In the genomic region with DNA sequence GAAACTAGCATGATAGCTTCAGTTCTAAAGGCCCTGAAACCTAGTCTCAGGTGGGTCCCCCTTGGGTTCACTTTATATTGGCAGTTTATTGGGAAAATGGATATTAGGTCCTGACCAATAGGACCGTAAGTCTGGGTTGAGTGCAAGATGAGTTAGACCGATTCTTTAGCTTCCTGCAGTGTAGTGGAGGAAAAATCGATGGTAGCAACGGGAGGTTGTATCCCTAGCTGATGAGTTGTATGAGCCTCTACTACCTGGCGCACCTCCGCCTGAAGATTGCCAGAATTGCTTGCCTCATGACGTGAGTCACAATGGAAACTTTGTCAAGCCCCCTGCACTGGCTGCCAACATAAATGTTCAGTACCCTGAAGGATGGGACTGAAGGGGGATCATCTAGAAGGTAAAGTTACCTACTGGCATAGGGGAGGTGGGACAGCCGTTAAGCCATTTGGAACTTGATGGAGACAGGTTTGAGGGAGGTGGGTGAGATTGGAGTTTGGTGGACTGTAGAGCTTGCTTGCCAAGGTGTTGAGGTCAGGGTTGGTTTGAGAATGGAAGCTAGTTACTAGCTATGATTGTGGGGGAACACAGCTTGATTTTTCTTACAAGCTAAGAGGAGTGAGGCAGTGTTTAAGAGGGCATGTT, we compare ENCODE assay signal across 1 cellular context.
TF ChIP-seq lines count a peak whose summit lies in the region.

No MANE protein-coding gene starts in this region.

TF ChIP-seq in HepG2, 621 proteins besides CTCF, POLR2A, EP300 and RAD21 (continued from another document and continues in another):
- no peak for TF ChIP-seq ZNF121 (CRISPR knock-in tag; IDR thresholded peaks at IDR 0.05)
- no peak for TF ChIP-seq ZKSCAN1 (IDR thresholded peaks at IDR 0.05; ENCODE audit: low read length)
- no peak for TF ChIP-seq ZNF263 (CRISPR knock-in tag; IDR thresholded peaks at IDR 0.05)
- no peak for TF ChIP-seq ZNF713 (CRISPR knock-in tag; IDR thresholded peaks at IDR 0.05)
- no peak for TF ChIP-seq NPAS2 (CRISPR knock-in tag; IDR thresholded peaks at IDR 0.05; ENCODE audit: borderline replicate concordance)
- TF ChIP-seq MAFG (CRISPR knock-in tag; IDR thresholded peaks at IDR 0.05): no peak
- TF ChIP-seq, protein P1, sequence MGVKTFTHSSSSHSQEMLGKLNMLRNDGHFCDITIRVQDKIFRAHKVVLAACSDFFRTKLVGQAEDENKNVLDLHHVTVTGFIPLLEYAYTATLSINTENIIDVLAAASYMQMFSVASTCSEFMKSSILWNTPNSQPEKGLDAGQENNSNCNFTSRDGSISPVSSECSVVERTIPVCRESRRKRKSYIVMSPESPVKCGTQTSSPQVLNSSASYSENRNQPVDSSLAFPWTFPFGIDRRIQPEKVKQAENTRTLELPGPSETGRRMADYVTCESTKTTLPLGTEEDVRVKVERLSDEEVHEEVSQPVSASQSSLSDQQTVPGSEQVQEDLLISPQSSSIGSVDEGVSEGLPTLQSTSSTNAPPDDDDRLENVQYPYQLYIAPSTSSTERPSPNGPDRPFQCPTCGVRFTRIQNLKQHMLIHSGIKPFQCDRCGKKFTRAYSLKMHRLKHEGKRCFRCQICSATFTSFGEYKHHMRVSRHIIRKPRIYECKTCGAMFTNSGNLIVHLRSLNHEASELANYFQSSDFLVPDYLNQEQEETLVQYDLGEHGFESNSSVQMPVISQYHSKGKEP (CRISPR knock-in tag; IDR thresholded peaks at IDR 0.05): no peak
- no peak for TF ChIP-seq TARDBP (CRISPR knock-in tag; IDR thresholded peaks at IDR 0.05)
- no peak for TF ChIP-seq HNRNPK (IDR thresholded peaks at IDR 0.05; ENCODE audit: low read depth, low read length, poor library complexity, severe bottlenecking)
- TF ChIP-seq, protein P2, sequence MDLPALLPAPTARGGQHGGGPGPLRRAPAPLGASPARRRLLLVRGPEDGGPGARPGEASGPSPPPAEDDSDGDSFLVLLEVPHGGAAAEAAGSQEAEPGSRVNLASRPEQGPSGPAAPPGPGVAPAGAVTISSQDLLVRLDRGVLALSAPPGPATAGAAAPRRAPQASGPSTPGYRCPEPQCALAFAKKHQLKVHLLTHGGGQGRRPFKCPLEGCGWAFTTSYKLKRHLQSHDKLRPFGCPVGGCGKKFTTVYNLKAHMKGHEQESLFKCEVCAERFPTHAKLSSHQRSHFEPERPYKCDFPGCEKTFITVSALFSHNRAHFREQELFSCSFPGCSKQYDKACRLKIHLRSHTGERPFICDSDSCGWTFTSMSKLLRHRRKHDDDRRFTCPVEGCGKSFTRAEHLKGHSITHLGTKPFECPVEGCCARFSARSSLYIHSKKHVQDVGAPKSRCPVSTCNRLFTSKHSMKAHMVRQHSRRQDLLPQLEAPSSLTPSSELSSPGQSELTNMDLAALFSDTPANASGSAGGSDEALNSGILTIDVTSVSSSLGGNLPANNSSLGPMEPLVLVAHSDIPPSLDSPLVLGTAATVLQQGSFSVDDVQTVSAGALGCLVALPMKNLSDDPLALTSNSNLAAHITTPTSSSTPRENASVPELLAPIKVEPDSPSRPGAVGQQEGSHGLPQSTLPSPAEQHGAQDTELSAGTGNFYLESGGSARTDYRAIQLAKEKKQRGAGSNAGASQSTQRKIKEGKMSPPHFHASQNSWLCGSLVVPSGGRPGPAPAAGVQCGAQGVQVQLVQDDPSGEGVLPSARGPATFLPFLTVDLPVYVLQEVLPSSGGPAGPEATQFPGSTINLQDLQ (CRISPR knock-in tag; IDR thresholded peaks at IDR 0.05): no peak
- TF ChIP-seq HMGA1 (CRISPR knock-in tag; conservative IDR thresholded peaks at IDR 0.05): no peak
- TF ChIP-seq CEBPG (CRISPR knock-in tag; IDR thresholded peaks at IDR 0.05): no peak
- no peak for TF ChIP-seq CBX5 (CRISPR knock-in tag; IDR thresholded peaks at IDR 0.05; ENCODE audit: borderline replicate concordance)
- TF ChIP-seq, protein P3, sequence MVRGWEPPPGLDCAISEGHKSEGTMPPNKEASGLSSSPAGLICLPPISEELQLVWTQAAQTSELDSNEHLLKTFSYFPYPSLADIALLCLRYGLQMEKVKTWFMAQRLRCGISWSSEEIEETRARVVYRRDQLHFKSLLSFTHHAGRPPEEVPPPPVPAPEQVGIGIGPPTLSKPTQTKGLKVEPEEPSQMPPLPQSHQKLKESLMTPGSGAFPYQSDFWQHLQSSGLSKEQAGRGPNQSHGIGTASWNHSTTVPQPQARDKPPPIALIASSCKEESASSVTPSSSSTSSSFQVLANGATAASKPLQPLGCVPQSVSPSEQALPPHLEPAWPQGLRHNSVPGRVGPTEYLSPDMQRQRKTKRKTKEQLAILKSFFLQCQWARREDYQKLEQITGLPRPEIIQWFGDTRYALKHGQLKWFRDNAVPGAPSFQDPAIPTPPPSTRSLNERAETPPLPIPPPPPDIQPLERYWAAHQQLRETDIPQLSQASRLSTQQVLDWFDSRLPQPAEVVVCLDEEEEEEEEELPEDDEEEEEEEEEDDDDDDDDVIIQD (CRISPR knock-in tag; IDR thresholded peaks at IDR 0.05; ENCODE audit: low read depth): no peak
- TF ChIP-seq HDAC1 (CRISPR knock-in tag; IDR thresholded peaks at IDR 0.05): no peak
- TF ChIP-seq GFI1 (CRISPR knock-in tag; IDR thresholded peaks at IDR 0.05; ENCODE audit: borderline replicate concordance): no peak
- TF ChIP-seq, protein P4, sequence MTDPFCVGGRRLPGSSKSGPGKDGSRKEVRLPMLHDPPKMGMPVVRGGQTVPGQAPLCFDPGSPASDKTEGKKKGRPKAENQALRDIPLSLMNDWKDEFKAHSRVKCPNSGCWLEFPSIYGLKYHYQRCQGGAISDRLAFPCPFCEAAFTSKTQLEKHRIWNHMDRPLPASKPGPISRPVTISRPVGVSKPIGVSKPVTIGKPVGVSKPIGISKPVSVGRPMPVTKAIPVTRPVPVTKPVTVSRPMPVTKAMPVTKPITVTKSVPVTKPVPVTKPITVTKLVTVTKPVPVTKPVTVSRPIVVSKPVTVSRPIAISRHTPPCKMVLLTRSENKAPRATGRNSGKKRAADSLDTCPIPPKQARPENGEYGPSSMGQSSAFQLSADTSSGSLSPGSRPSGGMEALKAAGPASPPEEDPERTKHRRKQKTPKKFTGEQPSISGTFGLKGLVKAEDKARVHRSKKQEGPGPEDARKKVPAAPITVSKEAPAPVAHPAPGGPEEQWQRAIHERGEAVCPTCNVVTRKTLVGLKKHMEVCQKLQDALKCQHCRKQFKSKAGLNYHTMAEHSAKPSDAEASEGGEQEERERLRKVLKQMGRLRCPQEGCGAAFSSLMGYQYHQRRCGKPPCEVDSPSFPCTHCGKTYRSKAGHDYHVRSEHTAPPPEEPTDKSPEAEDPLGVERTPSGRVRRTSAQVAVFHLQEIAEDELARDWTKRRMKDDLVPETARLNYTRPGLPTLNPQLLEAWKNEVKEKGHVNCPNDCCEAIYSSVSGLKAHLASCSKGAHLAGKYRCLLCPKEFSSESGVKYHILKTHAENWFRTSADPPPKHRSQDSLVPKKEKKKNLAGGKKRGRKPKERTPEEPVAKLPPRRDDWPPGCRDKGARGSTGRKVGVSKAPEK (CRISPR knock-in tag; IDR thresholded peaks at IDR 0.05; ENCODE audit: borderline replicate concordance): 0 out of 2 replicates have a peak, but pooled peaks have one; percentile 28
- no peak for TF ChIP-seq SAP130 (CRISPR knock-in tag; IDR thresholded peaks at IDR 0.05; ENCODE audit: low read depth)
- peak in 1 of 2 experiments; percentile 19; a peak in 1 of 4 replicates for TF ChIP-seq KLF16 (CRISPR knock-in tag; IDR thresholded peaks at IDR 0.05)
- no peak for TF ChIP-seq CBX1 (IDR thresholded peaks at IDR 0.05; ENCODE audit: low read depth)
- TF ChIP-seq, protein P5, sequence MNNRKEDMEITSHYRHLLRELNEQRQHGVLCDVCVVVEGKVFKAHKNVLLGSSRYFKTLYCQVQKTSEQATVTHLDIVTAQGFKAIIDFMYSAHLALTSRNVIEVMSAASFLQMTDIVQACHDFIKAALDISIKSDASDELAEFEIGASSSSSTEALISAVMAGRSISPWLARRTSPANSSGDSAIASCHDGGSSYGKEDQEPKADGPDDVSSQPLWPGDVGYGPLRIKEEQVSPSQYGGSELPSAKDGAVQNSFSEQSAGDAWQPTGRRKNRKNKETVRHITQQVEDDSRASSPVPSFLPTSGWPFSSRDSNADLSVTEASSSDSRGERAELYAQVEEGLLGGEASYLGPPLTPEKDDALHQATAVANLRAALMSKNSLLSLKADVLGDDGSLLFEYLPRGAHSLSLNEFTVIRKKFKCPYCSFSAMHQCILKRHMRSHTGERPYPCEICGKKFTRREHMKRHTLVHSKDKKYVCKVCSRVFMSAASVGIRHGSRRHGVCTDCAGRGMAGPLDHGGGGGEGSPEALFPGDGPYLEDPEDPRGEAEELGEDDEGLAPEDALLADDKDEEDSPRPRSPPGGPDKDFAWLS (CRISPR knock-in tag; IDR thresholded peaks at IDR 0.05; ENCODE audit: borderline replicate concordance): no peak
- TF ChIP-seq ATF1 (CRISPR knock-in tag; IDR thresholded peaks at IDR 0.05): no peak
- no peak for TF ChIP-seq SETDB1 (CRISPR knock-in tag; IDR thresholded peaks at IDR 0.05; ENCODE audit: borderline replicate concordance)
- TF ChIP-seq NKX3-1 (CRISPR knock-in tag; IDR thresholded peaks at IDR 0.05): peak; percentile 79; the same call in 1 of the 2 replicates
- no peak for TF ChIP-seq CREM (IDR thresholded peaks at IDR 0.05)
- TF ChIP-seq CREM (CRISPR knock-in tag; IDR thresholded peaks at IDR 0.05): no peak
- TF ChIP-seq HNRNPH1 (optimal IDR thresholded peaks at IDR 0.05; ENCODE audit: low read depth, low read length): no peak
- no peak for TF ChIP-seq ZNF530 (CRISPR knock-in tag; IDR thresholded peaks at IDR 0.05; ENCODE audit: low read depth)
- no peak for TF ChIP-seq ZBTB7A (CRISPR knock-in tag; IDR thresholded peaks at IDR 0.05)
- TF ChIP-seq NBN (conservative IDR thresholded peaks at IDR 0.05): no peak
- TF ChIP-seq, protein P6, sequence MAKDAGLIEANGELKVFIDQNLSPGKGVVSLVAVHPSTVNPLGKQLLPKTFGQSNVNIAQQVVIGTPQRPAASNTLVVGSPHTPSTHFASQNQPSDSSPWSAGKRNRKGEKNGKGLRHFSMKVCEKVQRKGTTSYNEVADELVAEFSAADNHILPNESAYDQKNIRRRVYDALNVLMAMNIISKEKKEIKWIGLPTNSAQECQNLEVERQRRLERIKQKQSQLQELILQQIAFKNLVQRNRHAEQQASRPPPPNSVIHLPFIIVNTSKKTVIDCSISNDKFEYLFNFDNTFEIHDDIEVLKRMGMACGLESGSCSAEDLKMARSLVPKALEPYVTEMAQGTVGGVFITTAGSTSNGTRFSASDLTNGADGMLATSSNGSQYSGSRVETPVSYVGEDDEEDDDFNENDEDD (CRISPR knock-in tag; IDR thresholded peaks at IDR 0.05; ENCODE audit: borderline replicate concordance): no peak
- no peak for TF ChIP-seq PLRG1 (conservative IDR thresholded peaks at IDR 0.05)
- peak; percentile 22 for TF ChIP-seq THAP11 (CRISPR knock-in tag; IDR thresholded peaks at IDR 0.05)
- no peak for TF ChIP-seq RBM39 (IDR thresholded peaks at IDR 0.05; ENCODE audit: low read depth, low read length, poor library complexity, severe bottlenecking)
- TF ChIP-seq ZC3H4 (CRISPR knock-in tag; IDR thresholded peaks at IDR 0.05; ENCODE audit: borderline replicate concordance): peak; percentile 99
- TF ChIP-seq, protein P7, sequence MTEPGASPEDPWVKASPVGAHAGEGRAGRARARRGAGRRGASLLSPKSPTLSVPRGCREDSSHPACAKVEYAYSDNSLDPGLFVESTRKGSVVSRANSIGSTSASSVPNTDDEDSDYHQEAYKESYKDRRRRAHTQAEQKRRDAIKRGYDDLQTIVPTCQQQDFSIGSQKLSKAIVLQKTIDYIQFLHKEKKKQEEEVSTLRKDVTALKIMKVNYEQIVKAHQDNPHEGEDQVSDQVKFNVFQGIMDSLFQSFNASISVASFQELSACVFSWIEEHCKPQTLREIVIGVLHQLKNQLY (CRISPR knock-in tag; IDR thresholded peaks at IDR 0.05): no peak
- 0 out of 2 replicates have a peak, but pooled peaks have one; percentile 25 for TF ChIP-seq ISX (CRISPR knock-in tag; conservative IDR thresholded peaks at IDR 0.05)
- TF ChIP-seq ZNF776 (CRISPR knock-in tag; IDR thresholded peaks at IDR 0.05): no peak
- TF ChIP-seq, protein P8, sequence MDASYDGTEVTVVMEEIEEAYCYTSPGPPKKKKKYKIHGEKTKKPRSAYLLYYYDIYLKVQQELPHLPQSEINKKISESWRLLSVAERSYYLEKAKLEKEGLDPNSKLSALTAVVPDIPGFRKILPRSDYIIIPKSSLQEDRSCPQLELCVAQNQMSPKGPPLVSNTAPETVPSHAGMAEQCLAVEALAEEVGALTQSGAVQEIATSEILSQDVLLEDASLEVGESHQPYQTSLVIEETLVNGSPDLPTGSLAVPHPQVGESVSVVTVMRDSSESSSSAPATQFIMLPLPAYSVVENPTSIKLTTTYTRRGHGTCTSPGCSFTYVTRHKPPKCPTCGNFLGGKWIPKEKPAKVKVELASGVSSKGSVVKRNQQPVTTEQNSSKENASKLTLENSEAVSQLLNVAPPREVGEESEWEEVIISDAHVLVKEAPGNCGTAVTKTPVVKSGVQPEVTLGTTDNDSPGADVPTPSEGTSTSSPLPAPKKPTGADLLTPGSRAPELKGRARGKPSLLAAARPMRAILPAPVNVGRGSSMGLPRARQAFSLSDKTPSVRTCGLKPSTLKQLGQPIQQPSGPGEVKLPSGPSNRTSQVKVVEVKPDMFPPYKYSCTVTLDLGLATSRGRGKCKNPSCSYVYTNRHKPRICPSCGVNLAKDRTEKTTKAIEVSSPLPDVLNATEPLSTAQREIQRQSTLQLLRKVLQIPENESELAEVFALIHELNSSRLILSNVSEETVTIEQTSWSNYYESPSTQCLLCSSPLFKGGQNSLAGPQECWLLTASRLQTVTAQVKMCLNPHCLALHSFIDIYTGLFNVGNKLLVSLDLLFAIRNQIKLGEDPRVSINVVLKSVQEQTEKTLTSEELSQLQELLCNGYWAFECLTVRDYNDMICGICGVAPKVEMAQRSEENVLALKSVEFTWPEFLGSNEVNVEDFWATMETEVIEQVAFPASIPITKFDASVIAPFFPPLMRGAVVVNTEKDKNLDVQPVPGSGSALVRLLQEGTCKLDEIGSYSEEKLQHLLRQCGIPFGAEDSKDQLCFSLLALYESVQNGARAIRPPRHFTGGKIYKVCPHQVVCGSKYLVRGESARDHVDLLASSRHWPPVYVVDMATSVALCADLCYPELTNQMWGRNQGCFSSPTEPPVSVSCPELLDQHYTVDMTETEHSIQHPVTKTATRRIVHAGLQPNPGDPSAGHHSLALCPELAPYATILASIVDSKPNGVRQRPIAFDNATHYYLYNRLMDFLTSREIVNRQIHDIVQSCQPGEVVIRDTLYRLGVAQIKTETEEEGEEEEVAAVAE (CRISPR knock-in tag; IDR thresholded peaks at IDR 0.05; ENCODE audit: borderline replicate concordance): 0 out of 2 replicates have a peak, but pooled peaks have one; percentile 15
- no peak for TF ChIP-seq MTA3 (CRISPR knock-in tag; IDR thresholded peaks at IDR 0.05)
- TF ChIP-seq ZFP37 (CRISPR knock-in tag; IDR thresholded peaks at IDR 0.05; ENCODE audit: borderline replicate concordance): no peak
- no peak; the same call in 1 of the 2 replicates for TF ChIP-seq MIER3 (CRISPR knock-in tag; IDR thresholded peaks at IDR 0.05; ENCODE audit: borderline replicate concordance)
- TF ChIP-seq ZNF225 (CRISPR knock-in tag; IDR thresholded peaks at IDR 0.05): no peak; the same call in 1 of the 2 replicates
- TF ChIP-seq ZNF235 (CRISPR knock-in tag; IDR thresholded peaks at IDR 0.05; ENCODE audit: borderline replicate concordance): no peak; the same call in 1 of the 2 replicates
- TF ChIP-seq AGO1 (IDR thresholded peaks at IDR 0.05; ENCODE audit: low read depth, low read length, poor library complexity, severe bottlenecking): no peak
- no peak for TF ChIP-seq IRX3 (CRISPR knock-in tag; IDR thresholded peaks at IDR 0.05; ENCODE audit: borderline replicate concordance, low read depth)
